9 cellular contexts compared by ENCODE assay signal in the genomic region with DNA sequence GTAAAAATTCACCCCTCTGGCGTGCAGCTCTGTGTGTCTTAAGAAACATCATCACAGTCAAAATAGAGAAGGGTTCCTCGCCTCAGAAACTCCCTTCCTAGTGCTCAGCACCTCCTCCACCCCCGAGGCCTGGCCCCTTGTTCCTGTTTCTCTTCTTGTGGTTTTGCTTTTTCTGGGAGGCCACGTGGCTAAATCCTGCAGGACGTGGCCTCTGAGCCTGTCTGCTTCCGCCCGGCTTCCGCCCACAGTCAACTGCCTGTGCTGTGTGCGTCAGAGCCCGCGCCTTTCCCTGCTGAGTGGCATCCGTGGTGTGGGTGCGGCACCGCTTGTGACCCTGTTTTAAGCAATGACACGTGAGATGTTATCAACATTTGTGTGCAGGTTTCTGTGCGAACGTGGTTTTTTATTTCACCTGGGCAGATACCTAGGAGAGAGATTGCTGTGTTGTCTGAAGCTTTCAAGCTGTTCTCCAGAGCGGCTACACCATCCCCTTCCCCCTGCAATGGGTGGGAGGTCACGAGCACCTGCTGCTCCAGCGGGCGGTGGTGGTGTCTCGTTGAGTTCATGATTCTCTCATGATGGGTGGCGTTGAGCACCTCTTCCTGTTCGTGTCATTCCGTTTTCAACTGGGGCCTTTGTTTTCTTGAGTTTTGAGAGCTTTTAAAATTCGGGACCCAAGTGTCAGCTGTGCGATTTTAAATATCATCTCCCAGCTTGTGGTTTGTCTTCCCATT. TPM values are rescaled to one million over a fixed set of nuclear protein-coding genes. Genes with fewer than 3 reads are reported as not detected.
A peak's percentile ranks its signal among the peaks of the same experiment; 100 is the strongest.
DNase-seq lines count a peak whose midpoint lies in the region; ATAC-seq lines count a peak whose summit lies in the region.
"Had no signal": no experiment of that assay in that cellular context is flagged by ENCODE, and none has a peak within 500 bp of the region (broad histone marks: within the 10 kb centered on the region; RNA-seq: fewer than 3 reads in every experiment).

No MANE protein-coding gene starts in this region.

- H3K27ac Mint-ChIP-seq in natural killer cell treated with Interleukin-12 subunit alpha and Interleukin-12 subunit beta and Interleukin-15 and Interleukin-18, amount 100 ng/mL, for 72 hours: peak overlapping the region; percentile 83 to 94

- peaks cover 20 to 37% of the 10 kb centered on the region in 2 donors for H3K4me1 Mint-ChIP-seq in natural killer cell treated with Interleukin-12 subunit alpha and Interleukin-12 subunit beta and Interleukin-15 and Interleukin-18, amount 100 ng/mL, for 72 hours (ENCODE audit: low read depth in 2 of 2)

- H3K27me3 Mint-ChIP-seq in natural killer cell treated with Interleukin-12 subunit alpha and Interleukin-12 subunit beta and Interleukin-15 and Interleukin-18, amount 100 ng/mL, for 72 hours: no peaks in the 10 kb centered on the region

- ATAC-seq in HG03439 (IDR thresholded peaks at IDR 0.05; ENCODE audit: unreplicated experiment): peak; percentile 57
- ATAC-seq in natural killer cell treated with Interleukin-12 subunit alpha and Interleukin-12 subunit beta and Interleukin-15 and Interleukin-18, amount 100 ng/mL, for 72 hours: peak; percentile 87 to 94

- peak overlapping the region; percentile 87 for H3K4me3 Mint-ChIP-seq in natural killer cell treated with Interleukin-12 subunit alpha and Interleukin-12 subunit beta and Interleukin-15 and Interleukin-18, amount 100 ng/mL, for 72 hours

- peaks cover 8% of the 10 kb centered on the region for H3K36me3 Mint-ChIP-seq in natural killer cell treated with Interleukin-12 subunit alpha and Interleukin-12 subunit beta and Interleukin-15 and Interleukin-18, amount 100 ng/mL, for 72 hours

- H3K9me3 Mint-ChIP-seq in natural killer cell treated with Interleukin-12 subunit alpha and Interleukin-12 subunit beta and Interleukin-15 and Interleukin-18, amount 100 ng/mL, for 72 hours: no peaks in the 10 kb centered on the region

- DNase-seq in GM19240 (ENCODE audit: insufficient read length, low spot score) (peak; percentile 83), stromal cell of bone marrow (ENCODE audit: low read depth) (peak; percentile 21), HuH-7.5 (ENCODE audit: low spot score) (no peak), cortex of kidney (lab: John Stamatoyannopoulos, UW) (no peak)
- peak; percentile 80 for DNase-seq in activated CD4-positive, CD25-positive, alpha-beta regulatory T cell treated with anti-CD3 and anti-CD28 coated beads, Interleukin-2, amount 50 U/mL, for 72 hours
- DNase-seq in central memory CD4-positive, alpha-beta T cell: peak; percentile 99
- peak; percentile 78 for DNase-seq in natural killer cell treated with Interleukin-12 subunit alpha and Interleukin-12 subunit beta and Interleukin-15 and Interleukin-18, amount 100 ng/mL, for 72 hours (ENCODE audit: low spot score)

RNA-seq across cellular contexts. Expression of a gene that starts 21.7 kb away (rescaled TPM):
- total RNA-seq in natural killer cell treated with Interleukin-12 subunit alpha and Interleukin-12 subunit beta and Interleukin-15 and Interleukin-18, amount 100 ng/mL, for 72 hours: 100 to 1,000 TPM in 1 of 2 donors, 10 to 100 TPM in 1; 52.3 to 125 TPM

RNA-seq across cellular contexts. Expression of a gene that starts 56.2 kb away (rescaled TPM):
- total RNA-seq in natural killer cell treated with Interleukin-12 subunit alpha and Interleukin-12 subunit beta and Interleukin-15 and Interleukin-18, amount 100 ng/mL, for 72 hours: not detected
- total RNA-seq: T-helper 1 cell treated with Interleukin-12 subunit alpha and Interleukin-12 subunit beta and Interleukin-4 antibody, amounts not matched to agents 30 ng/mL and 1 ng/mL, for 36 hours had no signal

Comparison
In these comparisons a context has a peak if more than half of its experiments do, and no peak if none do; other contexts are left out.
1. DNase-seq: peak in GM19240 (single experiment), activated CD4-positive, CD25-positive, alpha-beta regulatory T cell treated with anti-CD3 and anti-CD28 coated beads, Interleukin-2, amount 50 U/mL, for 72 hours (single experiment), central memory CD4-positive, alpha-beta T cell (single experiment), natural killer cell treated with Interleukin-12 subunit alpha and Interleukin-12 subunit beta and Interleukin-15 and Interleukin-18, amount 100 ng/mL, for 72 hours (single experiment) and stromal cell of bone marrow (single experiment); none in HuH-7.5 (single experiment) and cortex of kidney (single experiment).